8 cellular contexts compared by ENCODE assay signal in genomic region chr7:2452074-2452507, GRCh38. TPM values are rescaled to one million over a fixed set of nuclear protein-coding genes. Genes with fewer than 3 reads are reported as not detected.
A peak's percentile ranks its signal among the peaks of the same experiment; 100 is the strongest.
DNase-seq lines count a peak whose midpoint lies in the region; ATAC-seq, FAIRE-seq and TF ChIP-seq lines count a peak whose summit lies in the region.

No MANE protein-coding gene starts in this region.

- WGBS in trophoblast cell (ENCODE audit: extremely low coverage, insufficient coverage, insufficient read length): no CpG with 5 or more reads among the region's 16 CpGs

- no peak overlapping the region for H2BK120ac ChIP-seq in trophoblast cell (ENCODE audit: insufficient read depth, low read length, poor library complexity)

- H2AFZ ChIP-seq in endothelial cell of umbilical vein (ENCODE audit: low read depth, low read length) (peak overlapping the region; percentile 78), trophoblast cell (ENCODE audit: insufficient read depth, low read length, poor library complexity) (no peak overlapping the region)

- H3K79me2 ChIP-seq in endothelial cell of umbilical vein (ENCODE audit: control insufficient read depth, insufficient read depth, low read length) (no peaks in the 10 kb centered on the region), trophoblast cell (ENCODE audit: control insufficient read depth, insufficient read depth, low read length, poor library complexity) (no peaks in the 10 kb centered on the region)

- H3K4me1 ChIP-seq in BE2C: peaks cover 8% of the 10 kb centered on the region
- H3K4me1 ChIP-seq in endothelial cell of umbilical vein (ENCODE audit: control insufficient read depth, extremely low read depth, insufficient read depth, low read length): peaks cover 5% of the 10 kb centered on the region
- H3K4me1 ChIP-seq in trophoblast cell (ENCODE audit: control insufficient read depth in 1 of 2, insufficient read depth in 2 of 2, low read length in 2 of 2): peaks cover 0 to 8% of the 10 kb centered on the region in 2 experiments

- no peaks in the 10 kb centered on the region for H3K36me3 ChIP-seq in BE2C
- H3K36me3 ChIP-seq in endothelial cell of umbilical vein (ENCODE audit: control insufficient read depth in 2 of 2, extremely low read depth in 1 of 2, insufficient read depth in 2 of 2, low read length in 2 of 2): no peaks in the 10 kb centered on the region
- no peaks in the 10 kb centered on the region for H3K36me3 ChIP-seq in trophoblast cell (ENCODE audit: control insufficient read depth in 1 of 2, insufficient read depth in 2 of 2, low read length in 2 of 2)

- H3K4me2 ChIP-seq in endothelial cell of umbilical vein (ENCODE audit: insufficient read depth, low read length): no peak overlapping the region
- peak overlapping the region; percentile 35 for H3K4me2 ChIP-seq in trophoblast cell (ENCODE audit: low read length)

- H4K91ac ChIP-seq in trophoblast cell (ENCODE audit: low read depth, low read length): no peak overlapping the region

- ATAC-seq in GM19023 (IDR thresholded peaks at IDR 0.05; ENCODE audit: unreplicated experiment): peak; percentile 39

- H3K23ac ChIP-seq in trophoblast cell (ENCODE audit: low read length): no peak overlapping the region

- H2BK12ac ChIP-seq in trophoblast cell (ENCODE audit: low read length): no peak overlapping the region

- H4K8ac ChIP-seq in trophoblast cell (ENCODE audit: low read depth, low read length): no peak overlapping the region

- peak overlapping the region; percentile 60 for H3K4me3 ChIP-seq in BE2C (ENCODE audit: low read depth, low read length)
- no peak overlapping the region for H3K4me3 ChIP-seq in NB4 (ENCODE audit: low read depth, low read length)
- no peak overlapping the region for H3K4me3 ChIP-seq in endothelial cell of umbilical vein (replicated peaks in 1 of 3; ENCODE audit: insufficient read depth in 1 of 3, low read depth in 1 of 3, low read length in 3 of 3)
- no peak overlapping the region for H3K4me3 ChIP-seq in trophoblast cell (ENCODE audit: low read depth, low read length)

- H3K27ac ChIP-seq in endothelial cell of umbilical vein (ENCODE audit: insufficient read depth, low read depth, low read length): no peak overlapping the region
- H3K27ac ChIP-seq in trophoblast cell (ENCODE audit: low read depth, low read length): no peak overlapping the region

- no peak overlapping the region for H2AK5ac ChIP-seq in trophoblast cell (ENCODE audit: low read length)

- H3K79me1 ChIP-seq in trophoblast cell (ENCODE audit: low read length): no peaks in the 10 kb centered on the region

- peak; percentile 26 for DNase-seq in BE2C
- peak; percentile 40 for DNase-seq in NB4 (ENCODE audit: low read depth)
- DNase-seq in endothelial cell of umbilical vein (ENCODE audit: low read depth, low spot score): no peak
- DNase-seq in trophoblast cell: peak in 1 of 2 donors; percentile 25
- no peak for DNase-seq in NCI-H2029 (lab: John Stamatoyannopoulos, UW)
- no peak for DNase-seq in ureter (ENCODE audit: low spot score)
- no peak for DNase-seq in NCI-H187 (lab: John Stamatoyannopoulos, UW)

- H4K20me1 ChIP-seq in endothelial cell of umbilical vein (replicated peaks; ENCODE audit: control insufficient read depth, extremely low read depth, insufficient read depth, low read length): no peaks in the 10 kb centered on the region

- POLR2A ChIA-PET in endothelial cell of umbilical vein (lab: Charles Lee): no interaction called here

- dilution Hi-C loops in endothelial cell of umbilical vein (cut with MboI; ENCODE audit: extremely low pct_ligation_motif_present, low sequenced_read_pairs): no loop called here

- H3K14ac ChIP-seq in trophoblast cell (ENCODE audit: low read length): no peak overlapping the region

- H2BK5ac ChIP-seq in trophoblast cell (ENCODE audit: low read depth, low read length, poor library complexity): no peak overlapping the region

- FAIRE-seq in endothelial cell of umbilical vein (lab: Jason Lieb, UNC): no peak

- no peak overlapping the region for H3K4ac ChIP-seq in trophoblast cell (ENCODE audit: low read depth, low read length)

- H3K18ac ChIP-seq in trophoblast cell (ENCODE audit: low read length): no peak overlapping the region

- no TSS peak for BruUV-seq in endothelial cell of umbilical vein (replicated peaks; lab: Mats Ljungman, UMichigan)

- intact Hi-C loops in endothelial cell of umbilical vein (cut with micrococcal nuclease): loop anchor here (5.0 to 10.0 kb wide), 2 partner anchors 105 to 413 kb away; partner anchors contain the start of genes BRAT1 and IQCE

- H3K9me3 ChIP-seq in BE2C (no peaks in the 10 kb centered on the region), endothelial cell of umbilical vein (replicated peaks; ENCODE audit: control insufficient read depth, insufficient read depth, low read length) (no peaks in the 10 kb centered on the region), trophoblast cell (ENCODE audit: insufficient read depth, low read depth, low read length) (peaks cover 4% of the 10 kb centered on the region)

- TF ChIP-seq POLR2A in NB4 (IDR thresholded peaks at IDR 0.05; ENCODE audit: extremely low read depth, insufficient read length) (no peak), endothelial cell of umbilical vein (IDR thresholded peaks at IDR 0.05; ENCODE audit: low read depth, low read length) (no peak)

- H3K9me1 ChIP-seq in endothelial cell of umbilical vein (replicated peaks; ENCODE audit: control insufficient read depth, extremely low read depth, insufficient read depth, low read length): no peaks in the 10 kb centered on the region

- CTCF ChIA-PET in endothelial cell of umbilical vein (lab: Charles Lee): interaction anchor here (0.6 to 7.9 kb wide), 23 partner anchors 9 to 306 kb away, joined by 3 to 226 read pairs (median 4); partner anchors contain the start of genes BRAT1, CHST12 and TTYH3

- no peak overlapping the region for H4K12ac ChIP-seq in trophoblast cell (ENCODE audit: low read depth, low read length)

- H3K27me3 ChIP-seq in BE2C (no peaks in the 10 kb centered on the region; the same call in 1 of the 2 replicates), endothelial cell of umbilical vein (ENCODE audit: control insufficient read depth in 2 of 2, insufficient read depth in 2 of 2, low read length in 2 of 2) (no peaks in the 10 kb centered on the region), trophoblast cell (ENCODE audit: insufficient read depth, low read length) (no peaks in the 10 kb centered on the region)

- H3K9ac ChIP-seq in endothelial cell of umbilical vein (replicated peaks; ENCODE audit: extremely low read depth, insufficient read depth, low read length) (no peak overlapping the region), trophoblast cell (ENCODE audit: low read length) (no peak overlapping the region)

- TF ChIP-seq CTCF in BE2C (IDR thresholded peaks at IDR 0.05; ENCODE audit: low read depth, low read length) (no peak), NB4 (IDR thresholded peaks at IDR 0.05; ENCODE audit: low read depth, low read length) (no peak), endothelial cell of umbilical vein (IDR thresholded peaks at IDR 0.05; ENCODE audit: extremely low read depth in 1 of 2, insufficient read depth in 1 of 2, low read depth in 1 of 2, low read length in 2 of 2) (no peak)

TF ChIP-seq in endothelial cell of umbilical vein, 7 proteins besides CTCF, POLR2A, EP300 and RAD21:
- TF ChIP-seq EZH2 (IDR thresholded peaks at IDR 0.05; ENCODE audit: borderline replicate concordance, low read depth, low read length, severe bottlenecking) (no peak), MYC (IDR thresholded peaks at IDR 0.05; ENCODE audit: low read depth, low read length) (no peak), JUN (IDR thresholded peaks at IDR 0.05; ENCODE audit: borderline replicate concordance, insufficient read depth, insufficient read length, low read depth) (no peak), POLR2AphosphoS5 (IDR thresholded peaks at IDR 0.05; ENCODE audit: insufficient read depth, low read depth, low read length) (no peak), GATA2 (IDR thresholded peaks at IDR 0.05; ENCODE audit: insufficient read depth, insufficient read length, low read depth, low read length) (no peak), FOS (IDR thresholded peaks at IDR 0.05; ENCODE audit: borderline replicate concordance, insufficient read depth, low read length) (no peak), MAX (IDR thresholded peaks at IDR 0.05; ENCODE audit: insufficient read depth, insufficient read length) (no peak)

RNA-seq across cellular contexts. Expression of gene GRIFIN, which starts 24.1 kb away (rescaled TPM):
- not detected for polyA plus RNA-seq in BE2C (2012; ENCODE audit: insufficient read depth, insufficient read length, low read depth)
- total RNA-seq in endothelial cell of umbilical vein: not detected in 2 replicates
- polyA plus RNA-seq in endothelial cell of umbilical vein: not detected in 2 replicates
- polyA plus RNA-seq in endothelial cell of umbilical vein (2011; cell fraction: cytosol; rRNA removed): not detected in 2 replicates
- polyA plus RNA-seq in endothelial cell of umbilical vein (2011; cell fraction: nucleus; rRNA removed): not detected in 2 replicates
- not detected in 2 replicates for polyA plus RNA-seq in endothelial cell of umbilical vein (2012)
- polyA minus RNA-seq in endothelial cell of umbilical vein: not detected in 2 replicates
- not detected for polyA minus RNA-seq in endothelial cell of umbilical vein (2011; cell fraction: cytosol; rRNA and poly(A)+ RNA removed)
- polyA minus RNA-seq in endothelial cell of umbilical vein (2011; cell fraction: nucleus; rRNA and poly(A)+ RNA removed): not detected in 2 replicates
- not detected in 2 replicates for polyA plus RNA-seq in trophoblast cell (2013)
- not detected for total RNA-seq in ureter

RNA-seq across cellular contexts. Expression of gene CHST12, which starts 48.7 kb away (rescaled TPM):
- polyA plus RNA-seq in BE2C (2012; ENCODE audit: insufficient read depth, insufficient read length, low read depth): 32.0 TPM
- total RNA-seq in endothelial cell of umbilical vein (28.8 and 30.2 TPM in 2 replicates), ureter (19.0 TPM)
- polyA plus RNA-seq in endothelial cell of umbilical vein: 52.6 and 77.7 TPM in 2 replicates
- 22.0 and 28.8 TPM in 2 replicates for polyA plus RNA-seq in endothelial cell of umbilical vein (2011; cell fraction: cytosol; rRNA removed)
- 10.4 and 11.5 TPM in 2 replicates for polyA plus RNA-seq in endothelial cell of umbilical vein (2011; cell fraction: nucleus; rRNA removed)
- 13.7 and 17.7 TPM in 2 replicates for polyA plus RNA-seq in endothelial cell of umbilical vein (2012)
- polyA minus RNA-seq in endothelial cell of umbilical vein: 18.9 and 19.3 TPM in 2 replicates
- polyA minus RNA-seq in endothelial cell of umbilical vein (2011; cell fraction: cytosol; rRNA and poly(A)+ RNA removed): 10.0 TPM
- polyA minus RNA-seq in endothelial cell of umbilical vein (2011; cell fraction: nucleus; rRNA and poly(A)+ RNA removed): 6.1 and 9.6 TPM in 2 replicates
- 18.9 and 19.3 TPM in 2 replicates for polyA plus RNA-seq in trophoblast cell (2013)

Comparison
In these comparisons a context has a peak if more than half of its experiments do, and no peak if none do; other contexts are left out.
1. DNase-seq: peak in BE2C (single experiment) and NB4 (single experiment); none in endothelial cell of umbilical vein (single experiment), NCI-H2029 (single experiment), ureter (single experiment) and NCI-H187 (0 of 2).